ENCODE assay signal across 8 cellular contexts in genomic region chr2:18883626-18884456, GRCh38.
DNase-seq lines count a peak whose midpoint lies in the region; ATAC-seq and TF ChIP-seq lines count a peak whose summit lies in the region.

No MANE protein-coding gene starts in this region.

- DNase-seq in HFF-Myc (ENCODE audit: extremely low read depth, low read depth) (no peak), left lung (no peak), NCI-H2227 (lab: John Stamatoyannopoulos, UW; ENCODE audit: unreplicated experiment) (no peak), NCI-H2107 (lab: John Stamatoyannopoulos, UW) (no peak)
- DNase-seq in activated naive CD8-positive, alpha-beta T cell treated with anti-CD3 and anti-CD28 coated beads, Interleukin-2, amount 50 U/mL, for 24 hours, result no peak
- no peak for DNase-seq in naive thymus-derived CD4-positive, alpha-beta T cell

- H3K9me2 ChIP-seq in DOHH2 (replicated peaks; ENCODE audit: control insufficient read depth, low read length), result no peaks in the 10 kb centered on the region

- no peaks in the 10 kb centered on the region for H3F3A ChIP-seq in DOHH2 (ENCODE audit: control insufficient read depth, insufficient read depth)

- H3K9me3 Mint-ChIP-seq in activated naive CD8-positive, alpha-beta T cell treated with anti-CD3 and anti-CD28 coated beads, Interleukin-2, amount 50 U/mL, for 24 hours, result peaks cover 4% of the 10 kb centered on the region
- peaks cover 0 to 5% (median 0%) of the 10 kb centered on the region in 11 donors for H3K9me3 Mint-ChIP-seq in naive thymus-derived CD4-positive, alpha-beta T cell

- no peak overlapping the region for H3K4me2 ChIP-seq in DOHH2 (ENCODE audit: low read length)

- H3K4me1 Mint-ChIP-seq in activated naive CD8-positive, alpha-beta T cell treated with anti-CD3 and anti-CD28 coated beads, Interleukin-2, amount 50 U/mL, for 24 hours, result no peaks in the 10 kb centered on the region
- H3K4me1 Mint-ChIP-seq in naive thymus-derived CD4-positive, alpha-beta T cell, result peaks cover 0 to 2% (median 0%) of the 10 kb centered on the region in 7 donors

- H3K36me3 ChIP-seq in DOHH2 (ENCODE audit: control insufficient read depth, low read length) (no peaks in the 10 kb centered on the region), left lung (no peaks in the 10 kb centered on the region)
- H3K36me3 ChIP-seq in naive thymus-derived CD4-positive, alpha-beta T cell (ENCODE audit: control insufficient read depth in 2 of 3, insufficient read depth in 3 of 3, low read length in 3 of 3), result no peaks in the 10 kb centered on the region

- H3K27me3 Mint-ChIP-seq in activated naive CD8-positive, alpha-beta T cell treated with anti-CD3 and anti-CD28 coated beads, Interleukin-2, amount 50 U/mL, for 24 hours, result no peaks in the 10 kb centered on the region
- H3K27me3 Mint-ChIP-seq in naive thymus-derived CD4-positive, alpha-beta T cell, result no peaks in the 10 kb centered on the region

- H3K9me3 ChIP-seq in DOHH2 (ENCODE audit: control insufficient read depth, insufficient read depth, low read length), result no peaks in the 10 kb centered on the region
- no peaks in the 10 kb centered on the region for H3K9me3 ChIP-seq in left lung
- no peaks in the 10 kb centered on the region for H3K9me3 ChIP-seq in naive thymus-derived CD4-positive, alpha-beta T cell (ENCODE audit: control insufficient read depth in 2 of 3, low read length in 3 of 3)

- H3K27me3 ChIP-seq in DOHH2 (ENCODE audit: control insufficient read depth, low read length) (no peaks in the 10 kb centered on the region), left lung (no peaks in the 10 kb centered on the region)
- no peaks in the 10 kb centered on the region for H3K27me3 ChIP-seq in naive thymus-derived CD4-positive, alpha-beta T cell (ENCODE audit: control insufficient read depth in 2 of 2, insufficient read depth in 2 of 2, low read length in 2 of 2)

- H3K4me1 ChIP-seq in DOHH2 (ENCODE audit: control insufficient read depth, low read length), result no peaks in the 10 kb centered on the region
- H3K4me1 ChIP-seq in left lung, result no peaks in the 10 kb centered on the region
- no peaks in the 10 kb centered on the region for H3K4me1 ChIP-seq in naive thymus-derived CD4-positive, alpha-beta T cell (ENCODE audit: control insufficient read depth in 2 of 2, insufficient read depth in 2 of 2, low read length in 2 of 2)

- peak; percentile 49 for ATAC-seq in left lung
- no peak for ATAC-seq in activated naive CD8-positive, alpha-beta T cell treated with anti-CD3 and anti-CD28 coated beads, Interleukin-2, amount 50 U/mL, for 24 hours
- no peak for ATAC-seq in naive thymus-derived CD4-positive, alpha-beta T cell

- CTCF ChIA-PET in naive thymus-derived CD4-positive, alpha-beta T cell (lab: Charles Lee), result no interaction called here

- H3K4me3 Mint-ChIP-seq in activated naive CD8-positive, alpha-beta T cell treated with anti-CD3 and anti-CD28 coated beads, Interleukin-2, amount 50 U/mL, for 24 hours, result no peak overlapping the region
- no peak overlapping the region for H3K4me3 Mint-ChIP-seq in naive thymus-derived CD4-positive, alpha-beta T cell

- H3K27ac ChIP-seq in DOHH2 (ENCODE audit: low read depth, low read length), result no peak overlapping the region
- no peak overlapping the region for H3K27ac ChIP-seq in left lung
- H3K27ac ChIP-seq in naive thymus-derived CD4-positive, alpha-beta T cell (ENCODE audit: low read depth, low read length), result no peak overlapping the region

- H3K36me3 Mint-ChIP-seq in activated naive CD8-positive, alpha-beta T cell treated with anti-CD3 and anti-CD28 coated beads, Interleukin-2, amount 50 U/mL, for 24 hours (ENCODE audit: low read depth), result no peaks in the 10 kb centered on the region
- H3K36me3 Mint-ChIP-seq in naive thymus-derived CD4-positive, alpha-beta T cell, result peaks cover 0 to 27% (median 9%) of the 10 kb centered on the region in 5 donors

- intact Hi-C loops in left lung (cut with DNase I), result no loop called here
- intact Hi-C loops in naive thymus-derived CD4-positive, alpha-beta T cell (cut with micrococcal nuclease), result loop anchor here in 1 of 2 donors (10.0 kb wide), 1 partner anchor 981 kb away; no protein-coding TSS in a partner anchor

- POLR2A ChIA-PET in naive thymus-derived CD4-positive, alpha-beta T cell (lab: Charles Lee), result no interaction called here

- no peaks in the 10 kb centered on the region for H3K79me2 ChIP-seq in DOHH2 (ENCODE audit: control insufficient read depth, low read length)

- H3K27ac Mint-ChIP-seq in activated naive CD8-positive, alpha-beta T cell treated with anti-CD3 and anti-CD28 coated beads, Interleukin-2, amount 50 U/mL, for 24 hours, result no peak overlapping the region
- H3K27ac Mint-ChIP-seq in naive thymus-derived CD4-positive, alpha-beta T cell, result no peak overlapping the region

- no peaks in the 10 kb centered on the region for H4K20me1 ChIP-seq in DOHH2 (ENCODE audit: control insufficient read depth, insufficient read depth, low read depth, low read length)

- H3K4me3 ChIP-seq in DOHH2 (ENCODE audit: low read length) (no peak overlapping the region), HFF-Myc (replicated peaks; ENCODE audit: low read depth, low read length) (no peak overlapping the region), WI38 (ENCODE audit: low read depth, low read length) (no peak overlapping the region), left lung (no peak overlapping the region)
- no peak overlapping the region for H3K4me3 ChIP-seq in naive thymus-derived CD4-positive, alpha-beta T cell (ENCODE audit: low read length)

- peak; percentile 24 for TF ChIP-seq CTCF in DOHH2 (IDR thresholded peaks at IDR 0.05; ENCODE audit: low read depth, low read length, poor library complexity, severe bottlenecking)
- peak; percentile 48 for TF ChIP-seq CTCF in HFF-Myc (IDR thresholded peaks at IDR 0.05; ENCODE audit: low read depth, low read length, missing control alignments)
- peak; percentile 33; the same call in 1 of the 2 replicates for TF ChIP-seq CTCF in WI38 (IDR thresholded peaks at IDR 0.05; ENCODE audit: low read depth, low read length)
- TF ChIP-seq CTCF in left lung (IDR thresholded peaks at IDR 0.05), result peak in 1 of 2 donors; percentile 10
